Comparison of ENCODE assay signal across 35 cellular contexts in genomic region chr12:54075974-54076373, GRCh38. TPM values are rescaled to one million over a fixed set of nuclear protein-coding genes. Genes with fewer than 3 reads are reported as not detected.
"Had no signal": no experiment of that assay in that cellular context is flagged by ENCODE, and none has a peak within 500 bp of the region (broad histone marks: within the 10 kb centered on the region; RNA-seq: fewer than 3 reads in every experiment).

No MANE protein-coding gene starts in this region.

- H3K27me3 ChIP-seq: foreskin keratinocyte, suprapubic skin, tibial artery had no signal

- DNase-seq: activated CD4-positive, alpha-beta memory T cell treated with anti-CD3 and anti-CD28 coated beads for 36 hours; activated CD4-positive, alpha-beta T cell treated with anti-CD3 and anti-CD28 coated beads for 48 hours; activated CD8-positive, alpha-beta memory T cell treated with anti-CD3 and anti-CD28 coated beads, Interleukin-2, amount 50 U/mL, for 48 hours; activated naive CD8-positive, alpha-beta T cell treated with anti-CD3 and anti-CD28 coated beads, Interleukin-2, amount 50 U/mL, for 24 hours; activated T-cell treated with anti-CD3 and anti-CD28 coated beads, Interleukin-2, amount 50 U/mL, for 24 hours; amygdala; caudate nucleus; cortex of kidney; effector memory CD8-positive, alpha-beta T cell; foreskin keratinocyte; heart left ventricle; hypothalamus; kidney glomerular epithelial cell; lower lobe of right lung; mesenchymal stem cell; natural killer cell; posterior cingulate gyrus; right cardiac atrium; stimulated activated CD4-positive, alpha-beta T cell treated with anti-CD3 and anti-CD28 coated beads, Interleukin-15, amount 100 ng/mL, for 24 hours; stimulated activated CD4-positive, alpha-beta T cell treated with anti-CD3 and anti-CD28 coated beads, Interleukin-2, amount 100 ng/mL, for 24 hours; stimulated activated naive B cell treated with anti-CD40 and anti-IgM and Interleukin-4, amounts not matched to agents 10 μg/mL and 1 μg/mL and 100 μg/mL, for 72 hours; T-helper 1 cell; tibial artery; upper lobe of right lung had no signal

- H3K9me3 ChIP-seq: heart left ventricle, lower lobe of right lung, suprapubic skin, tibial artery, upper lobe of right lung had no signal

- H3K9me3 Mint-ChIP-seq: activated CD4-positive, alpha-beta memory T cell treated with anti-CD3 and anti-CD28 coated beads for 36 hours; activated naive CD4-positive, alpha-beta T cell treated with anti-CD3 and anti-CD28 coated beads, Interleukin-2, amount 50 U/mL, for 24 hours; activated naive CD8-positive, alpha-beta T cell treated with anti-CD3 and anti-CD28 coated beads, Interleukin-2, amount 50 U/mL, for 24 hours; activated T-cell treated with anti-CD3 and anti-CD28 coated beads, Interleukin-2, amount 50 U/mL, for 24 hours; activated T-helper 17 cell treated with anti-CD3 and anti-CD28 coated beads, Interleukin-2, amount 50 U/mL, for 72 hours; effector memory CD8-positive, alpha-beta T cell; natural killer cell; stimulated activated naive B cell treated with anti-CD40 and anti-IgM and Interleukin-4, amounts not matched to agents 10 μg/mL and 1 μg/mL and 100 μg/mL, for 72 hours; T-helper 2 cell treated with Interferon-gamma antibody and Interleukin-4, amounts not matched to agents 5 μg/mL and 100 μg/mL, for 36 hours had no signal

- H3K36me3 Mint-ChIP-seq: activated CD4-positive, alpha-beta memory T cell treated with anti-CD3 and anti-CD28 coated beads for 36 hours; activated naive CD4-positive, alpha-beta T cell treated with anti-CD3 and anti-CD28 coated beads, Interleukin-2, amount 50 U/mL, for 24 hours; natural killer cell; stimulated activated naive B cell treated with anti-CD40 and anti-IgM and Interleukin-4, amounts not matched to agents 10 μg/mL and 1 μg/mL and 100 μg/mL, for 72 hours had no signal

- H3K27ac Mint-ChIP-seq: activated CD4-positive, alpha-beta memory T cell treated with anti-CD3 and anti-CD28 coated beads for 36 hours; activated naive CD4-positive, alpha-beta T cell treated with anti-CD3 and anti-CD28 coated beads, Interleukin-2, amount 50 U/mL, for 24 hours; activated naive CD8-positive, alpha-beta T cell treated with anti-CD3 and anti-CD28 coated beads, Interleukin-2, amount 50 U/mL, for 24 hours; activated T-cell treated with anti-CD3 and anti-CD28 coated beads, Interleukin-2, amount 50 U/mL, for 24 hours; activated T-helper 17 cell treated with anti-CD3 and anti-CD28 coated beads, Interleukin-2, amount 50 U/mL, for 72 hours; effector memory CD8-positive, alpha-beta T cell; natural killer cell; stimulated activated naive B cell treated with anti-CD40 and anti-IgM and Interleukin-4, amounts not matched to agents 10 μg/mL and 1 μg/mL and 100 μg/mL, for 72 hours; T-helper 2 cell treated with Interferon-gamma antibody and Interleukin-4, amounts not matched to agents 5 μg/mL and 100 μg/mL, for 36 hours had no signal

- H3K4me3 Mint-ChIP-seq: activated CD4-positive, alpha-beta memory T cell treated with anti-CD3 and anti-CD28 coated beads for 36 hours; activated naive CD4-positive, alpha-beta T cell treated with anti-CD3 and anti-CD28 coated beads, Interleukin-2, amount 50 U/mL, for 24 hours; activated naive CD8-positive, alpha-beta T cell treated with anti-CD3 and anti-CD28 coated beads, Interleukin-2, amount 50 U/mL, for 24 hours; activated T-cell treated with anti-CD3 and anti-CD28 coated beads, Interleukin-2, amount 50 U/mL, for 24 hours; activated T-helper 17 cell treated with anti-CD3 and anti-CD28 coated beads, Interleukin-2, amount 50 U/mL, for 72 hours; effector memory CD8-positive, alpha-beta T cell; natural killer cell; stimulated activated naive B cell treated with anti-CD40 and anti-IgM and Interleukin-4, amounts not matched to agents 10 μg/mL and 1 μg/mL and 100 μg/mL, for 72 hours; T-helper 2 cell treated with Interferon-gamma antibody and Interleukin-4, amounts not matched to agents 5 μg/mL and 100 μg/mL, for 36 hours had no signal

- H3K4me1 Mint-ChIP-seq: activated T-helper 17 cell treated with anti-CD3 and anti-CD28 coated beads, Interleukin-2, amount 50 U/mL, for 72 hours had no signal

- H3K4me1 ChIP-seq: foreskin keratinocyte, heart left ventricle, lower lobe of right lung, suprapubic skin, upper lobe of right lung had no signal

- ATAC-seq: activated CD4-positive, CD25-positive, alpha-beta regulatory T cell treated with anti-CD3 and anti-CD28 coated beads, Interleukin-2, amount 50 U/mL, for 24 hours; activated naive CD8-positive, alpha-beta T cell treated with anti-CD3 and anti-CD28 coated beads, Interleukin-2, amount 50 U/mL, for 24 hours; activated T-helper 17 cell treated with anti-CD3 and anti-CD28 coated beads, Interleukin-2, amount 50 U/mL, for 72 hours; effector memory CD8-positive, alpha-beta T cell; foreskin keratinocyte; heart left ventricle; left lobe of liver; lower lobe of right lung; natural killer cell; right cardiac atrium; stimulated activated naive B cell treated with anti-CD40 and anti-IgM and Interleukin-4, amounts not matched to agents 10 μg/mL and 1 μg/mL and 100 μg/mL, for 72 hours; upper lobe of right lung had no signal

- FAIRE-seq: endothelial cell of umbilical vein had no signal

- H3K27me3 Mint-ChIP-seq: activated naive CD8-positive, alpha-beta T cell treated with anti-CD3 and anti-CD28 coated beads, Interleukin-2, amount 50 U/mL, for 24 hours had no signal

- H3K36me3 ChIP-seq: heart left ventricle, lower lobe of right lung, suprapubic skin, tibial artery, upper lobe of right lung had no signal

- H3K4me3 ChIP-seq: heart left ventricle, lower lobe of right lung, suprapubic skin, tibial artery, upper lobe of right lung had no signal

- H3K27ac ChIP-seq: foreskin keratinocyte, heart left ventricle, lower lobe of right lung, suprapubic skin, upper lobe of right lung, VCaP had no signal

RNA-seq across cellular contexts. Expression of gene HOXC4, which starts 22.3 kb away (rescaled TPM):
- total RNA-seq: chondrocyte had no signal

RNA-seq across cellular contexts. Expression of gene HOXC5, which starts 43.1 kb away (rescaled TPM):
- total RNA-seq: activated CD4-positive, alpha-beta memory T cell treated with anti-CD3 and anti-CD28 coated beads for 36 hours; activated CD8-positive, alpha-beta memory T cell treated with anti-CD3 and anti-CD28 coated beads for 36 hours; activated T-helper 17 cell treated with anti-CD3 and anti-CD28 coated beads, Interleukin-2, amount 50 U/mL, for 72 hours; chondrocyte; endothelial cell of umbilical vein; heart left ventricle; left lobe of liver; lower lobe of right lung; mononuclear cell; right cardiac atrium; upper lobe of right lung had no signal
- polyA plus RNA-seq: endothelial cell of umbilical vein, heart left ventricle had no signal

RNA-seq across cellular contexts. Expression of gene HOXC6, which starts 47.7 kb away (rescaled TPM):
- total RNA-seq: activated CD4-positive, alpha-beta memory T cell treated with anti-CD3 and anti-CD28 coated beads for 36 hours; activated CD8-positive, alpha-beta memory T cell treated with anti-CD3 and anti-CD28 coated beads for 36 hours; activated T-helper 17 cell treated with anti-CD3 and anti-CD28 coated beads, Interleukin-2, amount 50 U/mL, for 72 hours; chondrocyte; left lobe of liver; mononuclear cell; natural killer cell had no signal
